Comparison of ENCODE assay signal across 8 cellular contexts in genomic region chr20:63495771-63496403, GRCh38. TPM values are rescaled to one million over a fixed set of nuclear protein-coding genes. Genes with fewer than 3 reads are reported as not detected.
A peak's percentile ranks its signal among the peaks of the same experiment; 100 is the strongest.
DNase-seq lines count a peak whose midpoint lies in the region; ATAC-seq and TF ChIP-seq lines count a peak whose summit lies in the region.

No MANE protein-coding gene starts in this region.

- H3K27me3 ChIP-seq in liver (ENCODE audit: control insufficient read depth in 4 of 4, insufficient read depth in 4 of 4, low read length in 3 of 4): peaks cover 0 to 9% (median under 1%) of the 10 kb centered on the region in 4 donors

- peaks cover 3 to 15% (median 7%) of the 10 kb centered on the region in 4 donors for H3K4me1 ChIP-seq in liver (ENCODE audit: control insufficient read depth in 4 of 4, insufficient read depth in 4 of 4, low read length in 3 of 4)

- H3K36me3 Mint-ChIP-seq in activated CD4-positive, alpha-beta T cell treated with anti-CD3 and anti-CD28 coated beads, Interleukin-2, amount 10 ng/mL, durations not matched to agents 24 days and 14 days (ENCODE audit: low read depth): no peaks in the 10 kb centered on the region

- TF ChIP-seq RAD21 in liver (IDR thresholded peaks at IDR 0.05): peak; percentile 69 to 77

- peaks cover 10% of the 10 kb centered on the region for H3K9me3 Mint-ChIP-seq in activated CD4-positive, alpha-beta T cell treated with anti-CD3 and anti-CD28 coated beads, Interleukin-2, amount 10 ng/mL, durations not matched to agents 24 days and 14 days

- H3K36me3 ChIP-seq in liver (ENCODE audit: control insufficient read depth in 4 of 4, insufficient read depth in 3 of 4, low read depth in 1 of 4, low read length in 3 of 4): no peaks in the 10 kb centered on the region

- H3K27ac ChIP-seq in liver (ENCODE audit: low read depth in 1 of 2, low read length in 2 of 2): no peak overlapping the region

- H3K9me3 ChIP-seq in liver (ENCODE audit: control insufficient read depth in 4 of 4, low read length in 3 of 4): no peaks in the 10 kb centered on the region

- H3K27ac Mint-ChIP-seq in activated CD4-positive, alpha-beta T cell treated with anti-CD3 and anti-CD28 coated beads, Interleukin-2, amount 10 ng/mL, durations not matched to agents 24 days and 14 days: no peak overlapping the region

- TF ChIP-seq CTCF in choroid plexus epithelial cell (conservative IDR thresholded peaks at IDR 0.05; ENCODE audit: low read depth, low read length): peak; percentile 82
- TF ChIP-seq CTCF in liver (IDR thresholded peaks at IDR 0.05; ENCODE audit: low read depth, low read length, missing input control): peak; percentile 72

- WGBS in liver: 24% methylated on average over 43 of the region's 43 CpGs

- H3K4me3 Mint-ChIP-seq in activated CD4-positive, alpha-beta T cell treated with anti-CD3 and anti-CD28 coated beads, Interleukin-2, amount 10 ng/mL, durations not matched to agents 24 days and 14 days: peak overlapping the region; percentile 64

- intact Hi-C loops in activated CD4-positive, alpha-beta T cell treated with anti-CD3 and anti-CD28 coated beads, Interleukin-2, amount 10 ng/mL, durations not matched to agents 24 days and 14 days (cut with micrococcal nuclease): loop anchor here (2.0 to 5.0 kb wide), 2 partner anchors 25 to 54 kb away; partner anchors contain the start of gene PPDPF

- H3K27me3 Mint-ChIP-seq in activated CD4-positive, alpha-beta T cell treated with anti-CD3 and anti-CD28 coated beads, Interleukin-2, amount 10 ng/mL, durations not matched to agents 24 days and 14 days: peaks cover 22% of the 10 kb centered on the region

- peaks cover 2% of the 10 kb centered on the region for H3K4me1 Mint-ChIP-seq in activated CD4-positive, alpha-beta T cell treated with anti-CD3 and anti-CD28 coated beads, Interleukin-2, amount 10 ng/mL, durations not matched to agents 24 days and 14 days

- DNase-seq in DMS53 treated with DMSO at 0.1 percent for 48 hours (lab: John Stamatoyannopoulos, UW; ENCODE audit: unreplicated experiment) (peak; percentile 16), LoVo (ENCODE audit: low spot score) (peak; percentile 55), choroid plexus epithelial cell (ENCODE audit: low read depth) (peak; percentile 44), DMS79 (lab: John Stamatoyannopoulos, UW) (no peak)
- peak; percentile 91 for DNase-seq in activated CD4-positive, alpha-beta T cell treated with anti-CD3 and anti-CD28 coated beads, Interleukin-2, amount 10 ng/mL, durations not matched to agents 24 days and 14 days
- peak; percentile 64 for DNase-seq in stimulated activated CD8-positive, alpha-beta memory T cell treated with anti-CD3 and anti-CD28 coated beads, Interleukin-12 subunit alpha, Interleukin-12 subunit beta, amount 100 ng/mL, for 1 hour (ENCODE audit: low read depth)

- H3K4me3 ChIP-seq in choroid plexus epithelial cell (ENCODE audit: low read depth, low read length) (peak overlapping the region; percentile 30), liver (ENCODE audit: low read depth in 1 of 3, low read length in 3 of 3) (peak overlapping the region in 2 of 3 donors; percentile 24 to 41)

- ATAC-seq in HG02678 (IDR thresholded peaks at IDR 0.05; ENCODE audit: unreplicated experiment): no peak

- no peak overlapping the region for H3K9ac ChIP-seq in liver (ENCODE audit: low read depth in 1 of 2, low read length in 2 of 2)

TF ChIP-seq in liver, 16 proteins besides CTCF, POLR2A, EP300 and RAD21:
- no peak for TF ChIP-seq FOXA2 (IDR thresholded peaks at IDR 0.05)
- TF ChIP-seq, protein P1, sequence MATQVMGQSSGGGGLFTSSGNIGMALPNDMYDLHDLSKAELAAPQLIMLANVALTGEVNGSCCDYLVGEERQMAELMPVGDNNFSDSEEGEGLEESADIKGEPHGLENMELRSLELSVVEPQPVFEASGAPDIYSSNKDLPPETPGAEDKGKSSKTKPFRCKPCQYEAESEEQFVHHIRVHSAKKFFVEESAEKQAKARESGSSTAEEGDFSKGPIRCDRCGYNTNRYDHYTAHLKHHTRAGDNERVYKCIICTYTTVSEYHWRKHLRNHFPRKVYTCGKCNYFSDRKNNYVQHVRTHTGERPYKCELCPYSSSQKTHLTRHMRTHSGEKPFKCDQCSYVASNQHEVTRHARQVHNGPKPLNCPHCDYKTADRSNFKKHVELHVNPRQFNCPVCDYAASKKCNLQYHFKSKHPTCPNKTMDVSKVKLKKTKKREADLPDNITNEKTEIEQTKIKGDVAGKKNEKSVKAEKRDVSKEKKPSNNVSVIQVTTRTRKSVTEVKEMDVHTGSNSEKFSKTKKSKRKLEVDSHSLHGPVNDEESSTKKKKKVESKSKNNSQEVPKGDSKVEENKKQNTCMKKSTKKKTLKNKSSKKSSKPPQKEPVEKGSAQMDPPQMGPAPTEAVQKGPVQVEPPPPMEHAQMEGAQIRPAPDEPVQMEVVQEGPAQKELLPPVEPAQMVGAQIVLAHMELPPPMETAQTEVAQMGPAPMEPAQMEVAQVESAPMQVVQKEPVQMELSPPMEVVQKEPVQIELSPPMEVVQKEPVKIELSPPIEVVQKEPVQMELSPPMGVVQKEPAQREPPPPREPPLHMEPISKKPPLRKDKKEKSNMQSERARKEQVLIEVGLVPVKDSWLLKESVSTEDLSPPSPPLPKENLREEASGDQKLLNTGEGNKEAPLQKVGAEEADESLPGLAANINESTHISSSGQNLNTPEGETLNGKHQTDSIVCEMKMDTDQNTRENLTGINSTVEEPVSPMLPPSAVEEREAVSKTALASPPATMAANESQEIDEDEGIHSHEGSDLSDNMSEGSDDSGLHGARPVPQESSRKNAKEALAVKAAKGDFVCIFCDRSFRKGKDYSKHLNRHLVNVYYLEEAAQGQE (IDR thresholded peaks at IDR 0.05): no peak
- TF ChIP-seq, protein P2, sequence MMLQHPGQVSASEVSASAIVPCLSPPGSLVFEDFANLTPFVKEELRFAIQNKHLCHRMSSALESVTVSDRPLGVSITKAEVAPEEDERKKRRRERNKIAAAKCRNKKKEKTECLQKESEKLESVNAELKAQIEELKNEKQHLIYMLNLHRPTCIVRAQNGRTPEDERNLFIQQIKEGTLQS (IDR thresholded peaks at IDR 0.05): no peak
- no peak for TF ChIP-seq FOXA1 (IDR thresholded peaks at IDR 0.05)
- TF ChIP-seq NR2F2 (IDR thresholded peaks at IDR 0.05): no peak
- TF ChIP-seq EGR1 (IDR thresholded peaks at IDR 0.05; ENCODE audit: low read depth in 2 of 2): no peak
- TF ChIP-seq JUND (IDR thresholded peaks at IDR 0.05): no peak
- no peak for TF ChIP-seq HNF4A (conservative IDR thresholded peaks at IDR 0.05)
- TF ChIP-seq GABPA (IDR thresholded peaks at IDR 0.05 in 1 of 2, conservative IDR thresholded peaks at IDR 0.05 in 1 of 2): no peak
- TF ChIP-seq SP1 (IDR thresholded peaks at IDR 0.05): no peak
- no peak for TF ChIP-seq HNF4G (IDR thresholded peaks at IDR 0.05)
- no peak for TF ChIP-seq YY1 (IDR thresholded peaks at IDR 0.05)
- TF ChIP-seq TAF1 (conservative IDR thresholded peaks at IDR 0.05): no peak
- TF ChIP-seq RXRA (IDR thresholded peaks at IDR 0.05): no peak
- TF ChIP-seq MAX (IDR thresholded peaks at IDR 0.05): no peak
- no peak for TF ChIP-seq ZBTB33 (IDR thresholded peaks at IDR 0.05)
TF ChIP-seq in liver: peak in this region for 0.

RNA-seq across cellular contexts. Expression of gene EEF1A2, which starts 3.0 kb away (rescaled TPM):
- 0.28 and 0.66 TPM in 2 replicates for total RNA-seq in activated CD4-positive, alpha-beta T cell treated with anti-CD3 and anti-CD28 coated beads, Interleukin-2, amount 10 ng/mL, durations not matched to agents 24 days and 14 days
- under 1 TPM in 1 of 2 donors, not detected in 1; 0.05 TPM for total RNA-seq in liver
- under 1 TPM in 1 of 2 donors, not detected in 1; 0.12 TPM for polyA plus RNA-seq in liver

RNA-seq across cellular contexts. Expression of gene KCNQ2, which starts 23.4 kb away (rescaled TPM):
- 0.26 TPM in 1 of 2 replicates, not detected in the other for total RNA-seq in activated CD4-positive, alpha-beta T cell treated with anti-CD3 and anti-CD28 coated beads, Interleukin-2, amount 10 ng/mL, durations not matched to agents 24 days and 14 days
- total RNA-seq in liver: not detected
- polyA plus RNA-seq in liver: not detected

RNA-seq across cellular contexts. Expression of gene PPDPF, which starts 24.7 kb away (rescaled TPM):
- total RNA-seq in activated CD4-positive, alpha-beta T cell treated with anti-CD3 and anti-CD28 coated beads, Interleukin-2, amount 10 ng/mL, durations not matched to agents 24 days and 14 days: 125 and 130 TPM in 2 replicates
- total RNA-seq in liver: 10 to 100 TPM; 25.1 to 25.5 TPM
- 100 to 1,000 TPM in 1 of 2 donors, 1 to 10 TPM in 1; 8.3 to 196 TPM for polyA plus RNA-seq in liver

RNA-seq across cellular contexts. Expression of gene PTK6, which starts 41.3 kb away (rescaled TPM):
- 0.19 and 0.35 TPM in 2 replicates for total RNA-seq in activated CD4-positive, alpha-beta T cell treated with anti-CD3 and anti-CD28 coated beads, Interleukin-2, amount 10 ng/mL, durations not matched to agents 24 days and 14 days
- 1 to 10 TPM in 1 of 2 donors, under 1 TPM in 1; 0.05 to 1.2 TPM for total RNA-seq in liver
- under 1 TPM; 0.11 to 0.36 TPM for polyA plus RNA-seq in liver

RNA-seq across cellular contexts. Expression of gene SRMS, which starts 51.7 kb away (rescaled TPM):
- total RNA-seq in activated CD4-positive, alpha-beta T cell treated with anti-CD3 and anti-CD28 coated beads, Interleukin-2, amount 10 ng/mL, durations not matched to agents 24 days and 14 days: not detected in 2 replicates
- not detected for total RNA-seq in liver
- not detected for polyA plus RNA-seq in liver
